Comparison of ENCODE assay signal across 1 cellular context in genomic region chr6:127879685-127880084, GRCh38.
A peak's percentile ranks its signal among the peaks of the same experiment; 100 is the strongest.
TF ChIP-seq lines count a peak whose summit lies in the region.

No MANE protein-coding gene starts in this region.

TF ChIP-seq in HepG2, 621 proteins besides CTCF, POLR2A, EP300 and RAD21 (continued from another document):
- peak; percentile 97 for TF ChIP-seq PRDM15 (CRISPR knock-in tag; IDR thresholded peaks at IDR 0.05)
- no peak for TF ChIP-seq ZNF607 (CRISPR knock-in tag; IDR thresholded peaks at IDR 0.05; ENCODE audit: borderline replicate concordance)
- no peak for TF ChIP-seq CCDC6 (CRISPR knock-in tag; IDR thresholded peaks at IDR 0.05)
- no peak for TF ChIP-seq HNF4A (CRISPR knock-in tag; IDR thresholded peaks at IDR 0.05)
- TF ChIP-seq ZNF879 (CRISPR knock-in tag; IDR thresholded peaks at IDR 0.05), result no peak
